In genomic region chr6:13847651-13848050, GRCh38 we compare ENCODE assay signal across 20 cellular contexts.
"Had no signal": no experiment of that assay in that cellular context is flagged by ENCODE, and none has a peak within 500 bp of the region (broad histone marks: within the 10 kb centered on the region; RNA-seq: fewer than 3 reads in every experiment).

No MANE protein-coding gene starts in this region.

- H3K27ac Mint-ChIP-seq: activated naive CD8-positive, alpha-beta T cell treated with anti-CD3 and anti-CD28 coated beads for 36 hours; activated T-helper 17 cell treated with anti-CD3 and anti-CD28 coated beads, Interleukin-2, amount 50 U/mL, for 72 hours; endodermal cell; immature natural killer cell; memory B cell; naive B cell had no signal

- H3K4me3 Mint-ChIP-seq: activated naive CD8-positive, alpha-beta T cell treated with anti-CD3 and anti-CD28 coated beads for 36 hours; activated T-helper 17 cell treated with anti-CD3 and anti-CD28 coated beads, Interleukin-2, amount 50 U/mL, for 72 hours; immature natural killer cell; memory B cell; naive B cell had no signal

- H3K9me3 Mint-ChIP-seq: activated T-helper 17 cell treated with anti-CD3 and anti-CD28 coated beads, Interleukin-2, amount 50 U/mL, for 72 hours; endodermal cell; immature natural killer cell; memory B cell; naive B cell had no signal

- H3K4me1 Mint-ChIP-seq: activated naive CD8-positive, alpha-beta T cell treated with anti-CD3 and anti-CD28 coated beads for 36 hours; activated T-helper 17 cell treated with anti-CD3 and anti-CD28 coated beads, Interleukin-2, amount 50 U/mL, for 72 hours; immature natural killer cell; memory B cell; naive B cell had no signal

- H3K27ac ChIP-seq: epithelial cell of prostate, foreskin keratinocyte, WERI-Rb-1 had no signal

- DNase-seq: activated CD4-positive, alpha-beta T cell treated with anti-CD3 and anti-CD28 coated beads, Interleukin-2, amount 50 U/mL, for 4 hours; activated naive CD4-positive, alpha-beta T cell; activated naive CD8-positive, alpha-beta T cell treated with anti-CD3 and anti-CD28 coated beads for 36 hours; activated T-cell treated with anti-CD3 and anti-CD28 coated beads for 4 hours; amniotic stem cell; endodermal cell; foreskin keratinocyte; glutamatergic neuron; immature natural killer cell; left ventricle myocardium superior; mucosa of descending colon; naive B cell; stimulated activated CD4-positive, alpha-beta T cell treated with anti-CD3 and anti-CD28 coated beads, Interleukin-12 subunit alpha, Interleukin-12 subunit beta, amount 100 ng/mL, for 4 hours; stimulated activated CD4-positive, alpha-beta T cell treated with anti-CD3 and anti-CD28 coated beads, Interleukin-1b, Interleukin-23, amount 100 ng/mL, for 48 hours; stimulated activated CD8-positive, alpha-beta memory T cell treated with anti-CD3 and anti-CD28 coated beads, Interleukin-4, amount 100 ng/mL, for 48 hours; stimulated activated naive CD4-positive, alpha-beta T cell; WERI-Rb-1 had no signal

- H3K9me3 ChIP-seq: mucosa of descending colon had no signal

- H3K36me3 ChIP-seq: WERI-Rb-1 had no signal

- H3K36me3 Mint-ChIP-seq: activated naive CD8-positive, alpha-beta T cell treated with anti-CD3 and anti-CD28 coated beads for 36 hours; immature natural killer cell; memory B cell; naive B cell had no signal

- H3K4me1 ChIP-seq: foreskin keratinocyte had no signal

- H3K4me3 ChIP-seq: mucosa of descending colon had no signal
